13 cellular contexts compared by ENCODE assay signal in the genomic region with DNA sequence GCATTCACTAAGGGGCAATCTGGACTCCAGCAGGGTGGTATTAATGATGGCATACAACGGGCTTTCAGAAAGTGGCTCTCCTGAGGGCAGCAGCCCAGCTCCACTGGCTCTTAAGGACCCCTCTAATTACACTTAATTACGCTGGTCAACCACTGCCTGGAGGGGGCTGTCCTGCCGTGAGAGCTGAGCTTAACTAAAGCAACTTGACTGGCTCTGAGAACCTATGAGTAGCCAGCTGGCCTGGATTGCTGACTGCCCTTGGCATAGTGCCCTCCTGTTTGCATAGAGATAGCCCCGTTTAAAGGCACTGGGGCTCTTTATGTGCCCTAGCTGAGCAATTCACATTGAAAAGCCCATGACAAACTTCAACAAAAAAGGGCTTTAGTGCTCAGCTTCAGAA. TPM values are rescaled to one million over a fixed set of nuclear protein-coding genes. Genes with fewer than 3 reads are reported as not detected.
A peak's percentile ranks its signal among the peaks of the same experiment; 100 is the strongest.
DNase-seq lines count a peak whose midpoint lies in the region; ATAC-seq and TF ChIP-seq lines count a peak whose summit lies in the region.
"Had no signal": no experiment of that assay in that cellular context is flagged by ENCODE, and none has a peak within 500 bp of the region (broad histone marks: within the 10 kb centered on the region; RNA-seq: fewer than 3 reads in every experiment).

No MANE protein-coding gene starts in this region.

- no peaks in the 10 kb centered on the region for H3K9me3 ChIP-seq in MG63
- no peaks in the 10 kb centered on the region for H3K9me3 ChIP-seq in heart right ventricle
- H3K9me3 ChIP-seq: mucosa of descending colon, uterus had no signal

- H3K4me3 ChIP-seq in MG63 (no peak overlapping the region), heart right ventricle (no peak overlapping the region)
- H3K4me3 ChIP-seq: mucosa of descending colon, uterus had no signal

- ATAC-seq in heart right ventricle (peak in 7 of 8 donors; percentile 44 to 81 (median 73)), WTC11 (no peak)
- ATAC-seq: mucosa of descending colon had no signal

- no peak overlapping the region for H3K27ac Mint-ChIP-seq in WTC11
- no peak overlapping the region for H3K27ac Mint-ChIP-seq in activated T-cell treated with anti-CD3 and anti-CD28 coated beads, Interleukin-2, amount 50 U/mL, for 24 hours

- H3K36me3 ChIP-seq in MG63 (no peaks in the 10 kb centered on the region), heart right ventricle (peaks cover 0 to 20% (median 0%) of the 10 kb centered on the region in 9 donors)
- H3K36me3 ChIP-seq: uterus had no signal

- no peaks in the 10 kb centered on the region for H3K9me3 Mint-ChIP-seq in WTC11
- no peaks in the 10 kb centered on the region for H3K9me3 Mint-ChIP-seq in activated T-cell treated with anti-CD3 and anti-CD28 coated beads, Interleukin-2, amount 50 U/mL, for 24 hours

- peaks cover 22% of the 10 kb centered on the region for H3K4me1 Mint-ChIP-seq in WTC11
- peaks cover 28% of the 10 kb centered on the region for H3K4me1 Mint-ChIP-seq in activated T-cell treated with anti-CD3 and anti-CD28 coated beads, Interleukin-2, amount 50 U/mL, for 24 hours (ENCODE audit: low read depth)

- no peak overlapping the region for H3K27ac ChIP-seq in heart right ventricle
- H3K27ac ChIP-seq: HL-60, uterus had no signal

- intact Hi-C loops in heart right ventricle (cut with DNase I): loop anchor here in 4 of 10 donors (10.0 kb wide), 2 partner anchors 169 to 199 kb away; no protein-coding TSS in a partner anchor

- 37 to 40% methylated on average over 4 of the region's 4 CpGs for WGBS in heart right ventricle, 2 donors

- peaks cover 16% of the 10 kb centered on the region for H3K36me3 Mint-ChIP-seq in WTC11
- H3K36me3 Mint-ChIP-seq in activated T-cell treated with anti-CD3 and anti-CD28 coated beads, Interleukin-2, amount 50 U/mL, for 24 hours (ENCODE audit: low read depth): no peaks in the 10 kb centered on the region

- TF ChIP-seq CTCF in heart right ventricle (IDR thresholded peaks at IDR 0.05): no peak
- TF ChIP-seq CTCF in GM20000 (IDR thresholded peaks at IDR 0.05; ENCODE audit: extremely low read depth, missing control alignments): no peak
- TF ChIP-seq CTCF in WTC11 (IDR thresholded peaks at IDR 0.05): no peak

- H3K27me3 Mint-ChIP-seq in WTC11 (ENCODE audit: low read depth): peaks cover 28% of the 10 kb centered on the region
- H3K27me3 Mint-ChIP-seq in activated T-cell treated with anti-CD3 and anti-CD28 coated beads, Interleukin-2, amount 50 U/mL, for 24 hours: peaks cover 74% of the 10 kb centered on the region

- H3K27me3 ChIP-seq in MG63 (no peaks in the 10 kb centered on the region), heart right ventricle (peaks cover 0 to 60% (median 42%) of the 10 kb centered on the region in 7 donors)

- peaks cover 7 to 41% (median 23%) of the 10 kb centered on the region in 9 donors for H3K4me1 ChIP-seq in heart right ventricle

- CTCF ChIA-PET in WTC11 (lab: Charles Lee): no interaction called here

- POLR2A ChIA-PET in WTC11 (lab: Charles Lee): interaction anchor here (1.1 kb wide), 2 partner anchors 21 to 79 kb away, joined by 3 to 8 read pairs; partner anchors contain the start of gene C18orf32

- H3K4me3 Mint-ChIP-seq in WTC11: no peak overlapping the region
- H3K4me3 Mint-ChIP-seq in activated T-cell treated with anti-CD3 and anti-CD28 coated beads, Interleukin-2, amount 50 U/mL, for 24 hours: no peak overlapping the region

- DNase-seq in MG63 (peak; percentile 68), SHP77 treated with DMSO at 0.1 percent for 48 hours (lab: John Stamatoyannopoulos, UW) (peak; percentile 20), heart right ventricle (peak; percentile 24 to 51), renal cortical epithelial cell (ENCODE audit: low read depth) (peak; percentile 49), GM20000 (ENCODE audit: low spot score) (no peak), WTC11 (ENCODE audit: low spot score) (no peak), NCI-H1694 treated with DMSO at 0.1 percent for 48 hours (lab: John Stamatoyannopoulos, UW) (no peak)
- DNase-seq in activated T-cell treated with anti-CD3 and anti-CD28 coated beads, Interleukin-2, amount 50 U/mL, for 24 hours: no peak
- DNase-seq: activated gamma-delta T cell treated with Interleukin-2 at 50 U/mL for 16 hours, DMS53, uterus had no signal

TF ChIP-seq in WTC11, 78 proteins besides CTCF, POLR2A, EP300 and RAD21:
- TF ChIP-seq, protein P1, sequence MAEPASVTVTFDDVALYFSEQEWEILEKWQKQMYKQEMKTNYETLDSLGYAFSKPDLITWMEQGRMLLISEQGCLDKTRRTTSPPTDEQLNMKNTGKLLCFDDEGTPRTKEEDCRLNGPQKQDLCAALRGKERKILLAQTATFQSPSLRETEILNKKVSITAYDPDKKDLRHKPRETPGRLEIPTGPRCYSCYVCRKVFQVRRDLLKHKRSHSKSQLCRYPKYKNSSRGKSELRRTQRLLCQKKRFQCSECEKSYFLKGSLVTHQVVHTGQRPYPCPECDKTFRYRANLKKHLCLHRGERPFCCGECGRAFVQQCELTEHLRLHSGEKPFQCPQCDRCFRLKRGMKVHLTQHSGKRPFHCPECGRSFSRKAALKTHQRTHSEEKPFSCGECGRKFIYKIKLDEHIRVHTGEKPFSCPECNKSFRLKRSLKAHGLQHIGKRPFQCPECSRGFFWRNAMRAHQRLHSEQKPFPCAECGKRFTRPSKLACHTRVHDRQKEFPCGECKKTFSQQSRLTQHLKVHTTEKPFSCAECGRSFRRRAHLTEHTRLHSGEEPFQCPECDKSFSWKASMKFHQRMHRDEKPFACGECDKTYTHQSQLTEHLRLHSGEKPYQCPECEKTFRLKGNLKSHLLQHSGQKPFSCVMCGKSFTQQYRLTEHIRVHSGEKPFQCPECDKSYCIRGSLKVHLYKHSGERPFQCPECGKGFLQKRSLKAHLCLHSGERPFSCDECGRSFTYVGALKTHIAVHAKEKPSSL (CRISPR knock-in tag; conservative IDR thresholded peaks at IDR 0.05): no peak
- TF ChIP-seq NR1H2 (CRISPR knock-in tag; IDR thresholded peaks at IDR 0.05) (no peak), ZNF423 (CRISPR knock-in tag; IDR thresholded peaks at IDR 0.05) (no peak), GRHL2 (CRISPR knock-in tag; IDR thresholded peaks at IDR 0.05; ENCODE audit: insufficient replicate concordance, severe bottlenecking) (no peak), ZNF671 (CRISPR knock-in tag; IDR thresholded peaks at IDR 0.05) (no peak), SMAD3 (CRISPR knock-in tag; IDR thresholded peaks at IDR 0.05; ENCODE audit: borderline replicate concordance) (no peak), JUN (CRISPR knock-in tag; IDR thresholded peaks at IDR 0.05) (no peak), CDX4 (CRISPR knock-in tag; IDR thresholded peaks at IDR 0.05; ENCODE audit: borderline replicate concordance) (no peak), OVOL2 (CRISPR knock-in tag; IDR thresholded peaks at IDR 0.05; ENCODE audit: borderline replicate concordance) (no peak), SMAD4 (CRISPR knock-in tag; IDR thresholded peaks at IDR 0.05) (no peak), JAZF1 (CRISPR knock-in tag; IDR thresholded peaks at IDR 0.05) (no peak), MXD4 (CRISPR knock-in tag; IDR thresholded peaks at IDR 0.05; ENCODE audit: borderline replicate concordance) (no peak), ZNF317 (CRISPR knock-in tag; IDR thresholded peaks at IDR 0.05; ENCODE audit: borderline replicate concordance, low read depth) (no peak), TEAD4 (CRISPR knock-in tag; IDR thresholded peaks at IDR 0.05) (no peak), ETV6 (CRISPR knock-in tag; IDR thresholded peaks at IDR 0.05) (no peak), MYBL2 (CRISPR knock-in tag; IDR thresholded peaks at IDR 0.05) (no peak), IRF2 (CRISPR knock-in tag; IDR thresholded peaks at IDR 0.05; ENCODE audit: borderline replicate concordance, low read depth) (no peak)
- TF ChIP-seq, protein P2, sequence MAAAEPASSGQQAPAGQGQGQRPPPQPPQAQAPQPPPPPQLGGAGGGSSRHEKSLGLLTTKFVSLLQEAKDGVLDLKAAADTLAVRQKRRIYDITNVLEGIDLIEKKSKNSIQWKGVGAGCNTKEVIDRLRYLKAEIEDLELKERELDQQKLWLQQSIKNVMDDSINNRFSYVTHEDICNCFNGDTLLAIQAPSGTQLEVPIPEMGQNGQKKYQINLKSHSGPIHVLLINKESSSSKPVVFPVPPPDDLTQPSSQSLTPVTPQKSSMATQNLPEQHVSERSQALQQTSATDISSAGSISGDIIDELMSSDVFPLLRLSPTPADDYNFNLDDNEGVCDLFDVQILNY (CRISPR knock-in tag; IDR thresholded peaks at IDR 0.05): no peak
- TF ChIP-seq, protein P3, sequence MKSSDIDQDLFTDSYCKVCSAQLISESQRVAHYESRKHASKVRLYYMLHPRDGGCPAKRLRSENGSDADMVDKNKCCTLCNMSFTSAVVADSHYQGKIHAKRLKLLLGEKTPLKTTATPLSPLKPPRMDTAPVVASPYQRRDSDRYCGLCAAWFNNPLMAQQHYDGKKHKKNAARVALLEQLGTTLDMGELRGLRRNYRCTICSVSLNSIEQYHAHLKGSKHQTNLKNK (CRISPR knock-in tag; IDR thresholded peaks at IDR 0.05): no peak

RNA-seq across cellular contexts. Expression of gene LIPG, which starts 3.8 kb away (rescaled TPM):
- total RNA-seq in MG63 (2014; rRNA removed; shearing (Covaris generic); ENCODE audit: low replicate concordance): not detected in 2 replicates
- total RNA-seq in heart right ventricle: 10 to 100 TPM in 1 of 10 donors, under 1 TPM in 6, not detected in 3; 0.12 to 14.0 (median 0.42) TPM
- 1 to 10 TPM in 1 of 2 donors, under 1 TPM in 1; 0.07 to 3.1 TPM for polyA plus RNA-seq in heart right ventricle
- total RNA-seq in renal cortical epithelial cell: 61.1 and 61.4 TPM in 2 replicates
- 5.5 to 6.8 TPM (median 6.1 TPM) in 3 replicates for total RNA-seq in WTC11 (2021)

Comparison
In these comparisons a context has a peak if more than half of its experiments do, and no peak if none do; other contexts are left out.
1. DNase-seq: peak in MG63 (single experiment), SHP77 treated with DMSO at 0.1 percent for 48 hours (single experiment), heart right ventricle (2 of 2) and renal cortical epithelial cell (single experiment); none in GM20000 (single experiment), WTC11 (single experiment), NCI-H1694 treated with DMSO at 0.1 percent for 48 hours (single experiment) and activated T-cell treated with anti-CD3 and anti-CD28 coated beads, Interleukin-2, amount 50 U/mL, for 24 hours (single experiment).